8 cellular contexts compared by ENCODE assay signal in genomic region chr5:103475629-103476240, GRCh38.
A peak's percentile ranks its signal among the peaks of the same experiment; 100 is the strongest.
DNase-seq lines count a peak whose midpoint lies in the region; ATAC-seq, FAIRE-seq and TF ChIP-seq lines count a peak whose summit lies in the region.

No MANE protein-coding gene starts in this region.

- H3K9me3 ChIP-seq in K562 (replicated peaks; ENCODE audit: control insufficient read depth, insufficient read depth, low read depth, low read length) = no peaks in the 10 kb centered on the region
- H3K9me3 ChIP-seq in vagina = no peaks in the 10 kb centered on the region

- no peaks in the 10 kb centered on the region for H3K27me3 ChIP-seq in K562 (ENCODE audit: control insufficient read depth in 2 of 2, insufficient read depth in 2 of 2, low read length in 2 of 2)
- no peaks in the 10 kb centered on the region for H3K27me3 ChIP-seq in vagina

- no peak overlapping the region for H3K4me3 ChIP-seq in K562
- H3K4me3 ChIP-seq in vagina = no peak overlapping the region

- TF ChIP-seq EP300 in K562 (IDR thresholded peaks at IDR 0.05; ENCODE audit: low read length) = no peak

- TF ChIP-seq CTCF in K562 (IDR thresholded peaks at IDR 0.05 in 2 of 3, conservative IDR thresholded peaks at IDR 0.05 in 1 of 3; ENCODE audit: insufficient read depth in 2 of 3, low read depth in 1 of 3, low read length in 3 of 3) = peak; percentile 37 to 76 (median 38); a peak in 3 of 6 replicates
- TF ChIP-seq CTCF in vagina (IDR thresholded peaks at IDR 0.05) = peak in 2 of 3 experiments; percentile 45 to 59

- POLR2A ChIA-PET in K562 (lab: Yijun Ruan, JAX) = interaction anchor here (0.8 to 1.3 kb wide), 2 partner anchors 12 to 28 kb away, joined by 3 read pairs; no protein-coding TSS in a partner anchor

- H3K4me1 ChIP-seq in K562 (replicated peaks in 1 of 2; ENCODE audit: control insufficient read depth in 2 of 2, insufficient read depth in 2 of 2, low read length in 2 of 2) (no peaks in the 10 kb centered on the region), vagina (no peaks in the 10 kb centered on the region)

- H4K20me1 ChIP-seq in K562 (replicated peaks; ENCODE audit: control insufficient read depth, insufficient read depth, low read length) = no peaks in the 10 kb centered on the region

- DNase-seq in DMS53 (lab: John Stamatoyannopoulos, UW) = peak; percentile 70
- peak; percentile 12 for DNase-seq in NCI-H1436 treated with DMSO at 0.1 percent for 48 hours (lab: John Stamatoyannopoulos, UW)
- peak; percentile 23 to 45 (median 30) for DNase-seq in K562 (ENCODE audit: extremely low read depth in 1 of 4, low spot score in 3 of 4)
- peak; percentile 66 for DNase-seq in kidney tubule cell (ENCODE audit: low spot score)
- DNase-seq in vagina (ENCODE audit: extremely low spot score in 2 of 2) = no peak
- DNase-seq in activated effector memory CD4-positive, alpha-beta T cell treated with anti-CD3 and anti-CD28 coated beads, Interleukin-2, amount 50 U/mL, for 16 hours = no peak

- peak; percentile 48 for ATAC-seq in GM21526 (IDR thresholded peaks at IDR 0.05; ENCODE audit: low FRiP score, unreplicated experiment)
- ATAC-seq in K562 = peak; percentile 76
- ATAC-seq in HG03175 (IDR thresholded peaks at IDR 0.05; ENCODE audit: unreplicated experiment) = no peak

- H3K79me2 ChIP-seq in K562 (ENCODE audit: control insufficient read depth, insufficient read depth, low read length) = no peaks in the 10 kb centered on the region

- no peak overlapping the region for H3K4me2 ChIP-seq in K562 (ENCODE audit: insufficient read depth, low read length)

- no peak overlapping the region for H2AFZ ChIP-seq in K562 (ENCODE audit: low read depth, low read length)

- no peaks in the 10 kb centered on the region for H3K9me1 ChIP-seq in K562 (ENCODE audit: control insufficient read depth, insufficient read depth, low read length)

- 3% methylated on average over 4 of the region's 4 CpGs for WGBS in K562 (ENCODE audit: insufficient coverage, low coverage, missing lambda C conversion rate)

- TF ChIP-seq POLR2A in K562 (conservative IDR thresholded peaks at IDR 0.05) (no peak), vagina (IDR thresholded peaks at IDR 0.05) (no peak)

- H3K9ac ChIP-seq in K562 (ENCODE audit: insufficient read depth in 1 of 2, low read depth in 2 of 2, low read length in 2 of 2) = no peak overlapping the region

- BruUV-seq in K562 (replicated peaks; lab: Mats Ljungman, UMichigan) = no TSS peak

- CTCF ChIA-PET in K562 (lab: Yijun Ruan, JAX; ENCODE audit: low intra/inter-chr PET ratio) = interaction anchor here (0.7 to 3.3 kb wide), 2 partner anchors 243 to 892 kb away, joined by 4 to 27 read pairs; no protein-coding TSS in a partner anchor

- FAIRE-seq in K562 (lab: Jason Lieb, UNC) = peak; percentile 72

- peak; percentile 80 to 85 for TF ChIP-seq RAD21 in K562 (CRISPR knock-in tag; conservative IDR thresholded peaks at IDR 0.05 in 1 of 2, IDR thresholded peaks at IDR 0.05 in 1 of 2)

- no peak overlapping the region for H3K27ac ChIP-seq in K562 (ENCODE audit: extremely low read depth, low read depth, low read length)
- H3K27ac ChIP-seq in vagina = no peak overlapping the region

- H3K36me3 ChIP-seq in K562 (ENCODE audit: control insufficient read depth, insufficient read depth, low read length) = no peaks in the 10 kb centered on the region
- no peaks in the 10 kb centered on the region for H3K36me3 ChIP-seq in vagina

- intact Hi-C loops in K562 (cut with micrococcal nuclease) (loop anchor here (1.0 to 10.0 kb wide), 3 partner anchors 228 to 791 kb away; no protein-coding TSS in a partner anchor), vagina (cut with DNase I) (loop anchor here (10.0 kb wide), 1 partner anchor 241 kb away; no protein-coding TSS in a partner anchor)

- in situ Hi-C loops in K562 (cut with MboI) = loop anchor here (25.0 kb wide), 1 partner anchor 938 kb away; no protein-coding TSS in a partner anchor

TF ChIP-seq in K562, 482 proteins besides CTCF, POLR2A, EP300 and RAD21:
- TF ChIP-seq XRCC3 (IDR thresholded peaks at IDR 0.05) = no peak
- TF ChIP-seq DEAF1 (CRISPR knock-in tag; IDR thresholded peaks at IDR 0.05) = peak; percentile 56
TF ChIP-seq in K562: peak in this region for 1.

Comparison
In these comparisons a context has a peak if more than half of its experiments do, and no peak if none do; other contexts are left out.
1. DNase-seq: peak in DMS53 (single experiment), NCI-H1436 treated with DMSO at 0.1 percent for 48 hours (single experiment), K562 (4 of 4) and kidney tubule cell (single experiment); none in vagina (0 of 2) and activated effector memory CD4-positive, alpha-beta T cell treated with anti-CD3 and anti-CD28 coated beads, Interleukin-2, amount 50 U/mL, for 16 hours (single experiment).